1 cellular context compared by ENCODE assay signal in the genomic region with DNA sequence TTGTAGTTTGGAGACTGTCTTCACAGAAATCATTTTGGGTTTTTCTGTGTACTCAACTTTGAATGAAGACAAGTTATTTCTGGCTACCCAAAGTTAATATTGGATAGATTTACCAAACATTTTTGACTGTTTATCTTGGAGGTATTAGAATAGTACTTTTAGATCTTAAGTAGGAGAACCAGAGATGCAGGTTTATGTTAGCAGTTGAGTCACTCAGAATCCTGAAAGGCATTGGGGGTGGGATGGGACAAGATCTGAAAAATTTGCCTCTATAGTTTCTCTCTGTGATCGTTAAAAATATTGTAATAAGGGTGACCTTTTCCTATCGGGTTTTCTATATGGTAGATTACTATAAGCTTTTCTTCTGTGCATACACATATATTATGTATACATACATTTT.
TF ChIP-seq lines count a peak whose summit lies in the region.

No MANE protein-coding gene starts in this region.

TF ChIP-seq in IMR-90, 13 proteins besides CTCF, POLR2A, EP300 and RAD21 (continued from another document):
- TF ChIP-seq RCOR1 (IDR thresholded peaks at IDR 0.05; ENCODE audit: insufficient replicate concordance, low read length) (no peak), BHLHE40 (IDR thresholded peaks at IDR 0.05; ENCODE audit: low read depth, low read length) (no peak), NFE2L2 (IDR thresholded peaks at IDR 0.05; ENCODE audit: low read depth, low read length) (no peak)
- TF ChIP-seq, protein P1, sequence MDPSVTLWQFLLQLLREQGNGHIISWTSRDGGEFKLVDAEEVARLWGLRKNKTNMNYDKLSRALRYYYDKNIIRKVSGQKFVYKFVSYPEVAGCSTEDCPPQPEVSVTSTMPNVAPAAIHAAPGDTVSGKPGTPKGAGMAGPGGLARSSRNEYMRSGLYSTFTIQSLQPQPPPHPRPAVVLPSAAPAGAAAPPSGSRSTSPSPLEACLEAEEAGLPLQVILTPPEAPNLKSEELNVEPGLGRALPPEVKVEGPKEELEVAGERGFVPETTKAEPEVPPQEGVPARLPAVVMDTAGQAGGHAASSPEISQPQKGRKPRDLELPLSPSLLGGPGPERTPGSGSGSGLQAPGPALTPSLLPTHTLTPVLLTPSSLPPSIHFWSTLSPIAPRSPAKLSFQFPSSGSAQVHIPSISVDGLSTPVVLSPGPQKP (IDR thresholded peaks at IDR 0.05; ENCODE audit: borderline replicate concordance, low read depth, low read length), result no peak
